In the genomic region with DNA sequence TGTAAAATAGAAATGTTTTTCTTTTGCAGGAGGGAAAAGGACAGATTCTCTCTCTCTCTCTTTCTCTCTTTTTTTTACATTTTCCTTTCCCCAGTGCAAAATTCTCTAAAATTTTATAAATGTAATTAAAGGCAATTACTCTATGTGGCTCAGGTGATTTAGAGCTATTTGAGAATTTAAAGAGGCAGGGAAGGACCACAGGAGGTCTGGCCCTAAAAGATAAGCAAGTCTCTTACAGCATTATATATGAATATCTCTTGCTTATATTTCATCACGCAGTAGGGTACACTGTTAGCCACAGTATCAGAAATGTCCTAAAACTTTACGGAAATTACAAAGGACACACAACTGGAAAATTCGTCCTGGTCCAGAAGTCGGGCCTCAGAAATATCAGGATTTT, we compare ENCODE assay signal across 18 cellular contexts.
"Had no signal": no experiment of that assay in that cellular context is flagged by ENCODE, and none has a peak within 500 bp of the region (broad histone marks: within the 10 kb centered on the region; RNA-seq: fewer than 3 reads in every experiment).

No MANE protein-coding gene starts in this region.

- H3K4me1 Mint-ChIP-seq: mesothelial cell of epicardium had no signal

- DNase-seq: dermis blood vessel endothelial cell; foreskin keratinocyte; immature natural killer cell; left lung; lower lobe of right lung; natural killer cell; sigmoid colon; stimulated activated CD4-positive, alpha-beta T cell treated with anti-CD3 and anti-CD28 coated beads, Interleukin-2, amount 100 ng/mL, for 24 hours; stimulated activated CD4-positive, alpha-beta T cell treated with anti-CD3 and anti-CD28 coated beads, Interleukin-4, amount 100 ng/mL, for 4 hours; stimulated activated naive B cell treated with anti-CD40 and anti-IgM and Interleukin-4, amounts not matched to agents 10 μg/mL and 1 μg/mL and 100 μg/mL, for 72 hours; stimulated activated naive CD8-positive, alpha-beta T cell treated with anti-CD3 and anti-CD28 coated beads, Interleukin-15, amount 100 ng/mL, for 72 hours; transverse colon had no signal

- H3K4me3 Mint-ChIP-seq: immature natural killer cell; memory B cell; mesothelial cell of epicardium; natural killer cell; neural crest cell; stimulated activated naive B cell treated with anti-CD40 and anti-IgM and Interleukin-4, amounts not matched to agents 10 μg/mL and 1 μg/mL and 100 μg/mL, for 72 hours; stimulated activated naive CD8-positive, alpha-beta T cell treated with anti-CD3 and anti-CD28 coated beads, Interleukin-15, amount 100 ng/mL, for 72 hours had no signal

- ATAC-seq: lower lobe of right lung; natural killer cell; stimulated activated naive B cell treated with anti-CD40 and anti-IgM and Interleukin-4, amounts not matched to agents 10 μg/mL and 1 μg/mL and 100 μg/mL, for 72 hours; stimulated activated naive CD8-positive, alpha-beta T cell treated with anti-CD3 and anti-CD28 coated beads, Interleukin-15, amount 100 ng/mL, for 72 hours had no signal

- H3K27me3 ChIP-seq: foreskin keratinocyte, left lung, right atrium auricular region, sigmoid colon, transverse colon had no signal

- H3K4me1 ChIP-seq: left lung, lower lobe of right lung, right atrium auricular region had no signal

- H3K9me3 ChIP-seq: left lung, lower lobe of right lung, right atrium auricular region, sigmoid colon, thoracic aorta, transverse colon had no signal

- H3K9me3 Mint-ChIP-seq: immature natural killer cell; memory B cell; mesothelial cell of epicardium; natural killer cell; neural crest cell; stimulated activated naive CD8-positive, alpha-beta T cell treated with anti-CD3 and anti-CD28 coated beads, Interleukin-15, amount 100 ng/mL, for 72 hours had no signal

- H3K27ac ChIP-seq: foreskin keratinocyte, left lung, lower lobe of right lung, right atrium auricular region, sigmoid colon, skin epidermis, thoracic aorta, transverse colon had no signal

- H3K27me3 Mint-ChIP-seq: memory B cell; stimulated activated naive B cell treated with anti-CD40 and anti-IgM and Interleukin-4, amounts not matched to agents 10 μg/mL and 1 μg/mL and 100 μg/mL, for 72 hours; stimulated activated naive CD8-positive, alpha-beta T cell treated with anti-CD3 and anti-CD28 coated beads, Interleukin-15, amount 100 ng/mL, for 72 hours had no signal

- H3K36me3 ChIP-seq: left lung, lower lobe of right lung, right atrium auricular region, sigmoid colon, thoracic aorta, transverse colon had no signal

- H3K4me3 ChIP-seq: left lung, lower lobe of right lung, right atrium auricular region, sigmoid colon, skin epidermis, thoracic aorta, transverse colon had no signal

- H3K27ac Mint-ChIP-seq: immature natural killer cell; memory B cell; mesothelial cell of epicardium; natural killer cell; stimulated activated naive B cell treated with anti-CD40 and anti-IgM and Interleukin-4, amounts not matched to agents 10 μg/mL and 1 μg/mL and 100 μg/mL, for 72 hours; stimulated activated naive CD8-positive, alpha-beta T cell treated with anti-CD3 and anti-CD28 coated beads, Interleukin-15, amount 100 ng/mL, for 72 hours had no signal

- H3K36me3 Mint-ChIP-seq: immature natural killer cell, mesothelial cell of epicardium, natural killer cell had no signal
